ENCODE assay signal across 1 cellular context in genomic region chr16:2761886-2762583, GRCh38.
TF ChIP-seq lines count a peak whose summit lies in the region.

No MANE protein-coding gene starts in this region.

TF ChIP-seq in HepG2, 621 proteins besides CTCF, POLR2A, EP300 and RAD21 (continues in another document):
- no peak for TF ChIP-seq PRPF4 (IDR thresholded peaks at IDR 0.05; ENCODE audit: low read depth, low read length, poor library complexity, severe bottlenecking)
- TF ChIP-seq HNF4A (CRISPR knock-in tag; IDR thresholded peaks at IDR 0.05), result no peak
- no peak for TF ChIP-seq RXRB (CRISPR knock-in tag; IDR thresholded peaks at IDR 0.05; ENCODE audit: borderline replicate concordance)
- TF ChIP-seq ZNF30 (CRISPR knock-in tag; IDR thresholded peaks at IDR 0.05), result no peak
- no peak for TF ChIP-seq NFE2 (CRISPR knock-in tag; IDR thresholded peaks at IDR 0.05)
- no peak for TF ChIP-seq RFXAP (CRISPR knock-in tag; IDR thresholded peaks at IDR 0.05; ENCODE audit: borderline replicate concordance)
- 0 out of 2 replicates have a peak, but pooled peaks have one; percentile 7 for TF ChIP-seq RBFOX2 (IDR thresholded peaks at IDR 0.05; ENCODE audit: low read depth, low read length)
- no peak for TF ChIP-seq MAFG (CRISPR knock-in tag; IDR thresholded peaks at IDR 0.05)
- no peak for TF ChIP-seq SIX1 (CRISPR knock-in tag; IDR thresholded peaks at IDR 0.05; ENCODE audit: borderline replicate concordance)
- no peak for TF ChIP-seq TAF1 (CRISPR knock-in tag; IDR thresholded peaks at IDR 0.05)
- peak; percentile 93 for TF ChIP-seq POLR2AphosphoS2 (IDR thresholded peaks at IDR 0.05; ENCODE audit: low read depth, low read length)
- no peak for TF ChIP-seq TRIM24 (CRISPR knock-in tag; IDR thresholded peaks at IDR 0.05)
- no peak for TF ChIP-seq AGO1 (IDR thresholded peaks at IDR 0.05; ENCODE audit: low read depth, low read length, poor library complexity, severe bottlenecking)
- TF ChIP-seq ZBTB33 (CRISPR knock-in tag; IDR thresholded peaks at IDR 0.05), result peak; percentile 89
- TF ChIP-seq ATAD3A (CRISPR knock-in tag; IDR thresholded peaks at IDR 0.05), result no peak
- no peak for TF ChIP-seq HDAC6 (IDR thresholded peaks at IDR 0.05; ENCODE audit: low read depth, low read length)
- TF ChIP-seq ZNF430 (CRISPR knock-in tag; IDR thresholded peaks at IDR 0.05), result no peak
- TF ChIP-seq SRSF9 (IDR thresholded peaks at IDR 0.05; ENCODE audit: borderline replicate concordance, insufficient read depth, low read depth, low read length, poor library complexity, severe bottlenecking), result no peak
- no peak for TF ChIP-seq MAFK (conservative IDR thresholded peaks at IDR 0.05 in 1 of 2, IDR thresholded peaks at IDR 0.05 in 1 of 2; ENCODE audit: low read length in 2 of 2)
- no peak for TF ChIP-seq NAIF1 (CRISPR knock-in tag; IDR thresholded peaks at IDR 0.05; ENCODE audit: borderline replicate concordance)
- TF ChIP-seq ZNF367 (CRISPR knock-in tag; IDR thresholded peaks at IDR 0.05; ENCODE audit: borderline replicate concordance), result no peak
- no peak for TF ChIP-seq ZNF660 (CRISPR knock-in tag; IDR thresholded peaks at IDR 0.05; ENCODE audit: borderline replicate concordance, low read depth)
- TF ChIP-seq SKI (IDR thresholded peaks at IDR 0.05; ENCODE audit: partially characterized antibody), result peak; percentile 25
- no peak for TF ChIP-seq SAFB2 (CRISPR knock-in tag; IDR thresholded peaks at IDR 0.05; ENCODE audit: borderline replicate concordance, low read depth)
- no peak for TF ChIP-seq PREB (CRISPR knock-in tag; IDR thresholded peaks at IDR 0.05)
- no peak for TF ChIP-seq USF2 (IDR thresholded peaks at IDR 0.05; ENCODE audit: low read depth, low read length)
- no peak for TF ChIP-seq USF2 (CRISPR knock-in tag; IDR thresholded peaks at IDR 0.05; ENCODE audit: borderline replicate concordance)
- no peak for TF ChIP-seq ZNF451 (CRISPR knock-in tag; IDR thresholded peaks at IDR 0.05)
- no peak for TF ChIP-seq FOXP4 (CRISPR knock-in tag; IDR thresholded peaks at IDR 0.05)
- TF ChIP-seq KIAA2018 (CRISPR knock-in tag; IDR thresholded peaks at IDR 0.05; ENCODE audit: borderline replicate concordance), result no peak
- TF ChIP-seq ZBTB26 (CRISPR knock-in tag; IDR thresholded peaks at IDR 0.05; ENCODE audit: borderline replicate concordance), result peak; percentile 66; the same call in 1 of the 2 replicates
- TF ChIP-seq HINFP (CRISPR knock-in tag; IDR thresholded peaks at IDR 0.05; ENCODE audit: low read depth), result no peak
- no peak for TF ChIP-seq ZNF460 (CRISPR knock-in tag; IDR thresholded peaks at IDR 0.05; ENCODE audit: borderline replicate concordance)
- no peak for TF ChIP-seq MAF1 (CRISPR knock-in tag; IDR thresholded peaks at IDR 0.05; ENCODE audit: borderline replicate concordance)
- peak; percentile 66 for TF ChIP-seq AGO2 (optimal IDR thresholded peaks at IDR 0.05; ENCODE audit: low read depth, low read length)
- TF ChIP-seq MLXIP (CRISPR knock-in tag; IDR thresholded peaks at IDR 0.05; ENCODE audit: borderline replicate concordance), result no peak
- TF ChIP-seq NBN (conservative IDR thresholded peaks at IDR 0.05), result no peak
- TF ChIP-seq RBM22 (optimal IDR thresholded peaks at IDR 0.05; ENCODE audit: low read length), result peak; percentile 29
- TF ChIP-seq KDM6A (CRISPR knock-in tag; IDR thresholded peaks at IDR 0.05; ENCODE audit: low read depth), result no peak
- no peak for TF ChIP-seq RFX5 (IDR thresholded peaks at IDR 0.05; ENCODE audit: low read depth, low read length)
- no peak for TF ChIP-seq FOXA3 (CRISPR knock-in tag; IDR thresholded peaks at IDR 0.05)
